8 cellular contexts compared by ENCODE assay signal in genomic region chr19:17266975-17267788, GRCh38. TPM values are rescaled to one million over a fixed set of nuclear protein-coding genes. Genes with fewer than 3 reads are reported as not detected.
DNase-seq lines count a peak whose midpoint lies in the region; ATAC-seq and TF ChIP-seq lines count a peak whose summit lies in the region.

Gene BABAM1 (plus strand): TSS chr19:17267443. CDS start chr19:17268807, 1,364 bp downstream.

- peaks cover 11% of the 10 kb centered on the region for H3F3A ChIP-seq in SK-N-SH (replicated peaks; ENCODE audit: insufficient read depth)

- CTCF ChIA-PET in SK-N-SH (lab: Yijun Ruan, JAX), result interaction anchor here (1.1 to 1.4 kb wide), 2 partner anchors 13 to 61 kb away, joined by 4 to 5 read pairs; no protein-coding TSS in a partner anchor

- no peak for TF ChIP-seq EP300 in SK-N-SH (IDR thresholded peaks at IDR 0.05; ENCODE audit: borderline replicate concordance in 1 of 2, low read depth in 1 of 2, low read length in 1 of 2)

- peak within 1 kb of the TSS; percentile 85 for H2AFZ ChIP-seq in SK-N-SH (ENCODE audit: low read depth)

- peaks cover 31% of the 10 kb centered on the region; the same call in 1 of the 2 replicates for H3K79me2 ChIP-seq in SK-N-SH (ENCODE audit: insufficient read depth)

- peaks cover 7 to 9% of the 10 kb centered on the region in 2 experiments for H3K36me3 ChIP-seq in SK-N-SH (replicated peaks in 1 of 2; ENCODE audit: control insufficient read depth in 1 of 2, insufficient read depth in 2 of 2, low read length in 1 of 2)

- POLR2A ChIA-PET in SK-N-SH (lab: Yijun Ruan, JAX), result interaction anchor here (0.6 to 2.2 kb wide), 8 partner anchors 12 to 52 kb away, joined by 3 to 14 read pairs (median 4); partner anchors contain the start of genes ANKLE1, OCEL1 and USE1

- peaks cover 0 to 6% of the 10 kb centered on the region in 2 experiments; a peak in 1 of 4 replicates for H3K4me1 ChIP-seq in SK-N-SH (ENCODE audit: control insufficient read depth in 1 of 2, insufficient read depth in 2 of 2, low read depth in 1 of 2, low read length in 1 of 2)

- peak; percentile 79 for ATAC-seq in HG02571 (IDR thresholded peaks at IDR 0.05; ENCODE audit: unreplicated experiment)

- H3K9ac ChIP-seq in SK-N-SH, result peak within 1 kb of the TSS; percentile 83

- peak within 1 kb of the TSS; percentile 76 to 77 for H3K27ac ChIP-seq in SK-N-SH (ENCODE audit: low read depth in 2 of 2, low read length in 1 of 2)

- 0% methylated on average over 25 of the region's 27 CpGs for WGBS in SK-N-SH (ENCODE audit: low lambda C conversion rate)

- peak within 1 kb of the TSS; percentile 97 for H3K4me2 ChIP-seq in SK-N-SH

- H3K27me3 ChIP-seq in SK-N-SH (ENCODE audit: insufficient read depth), result no peaks in the 10 kb centered on the region

- no peak for TF ChIP-seq RAD21 in SK-N-SH (IDR thresholded peaks at IDR 0.05; ENCODE audit: low read length)

- no peaks in the 10 kb centered on the region for H3K9me3 ChIP-seq in SK-N-SH

- no peak for TF ChIP-seq CTCF in SK-N-SH (IDR thresholded peaks at IDR 0.05)

- H3K9me2 ChIP-seq in SK-N-SH, result no peaks in the 10 kb centered on the region

- DNase-seq in GM04504 (ENCODE audit: low read depth) (peak; percentile 99), NCI-H1048 (lab: John Stamatoyannopoulos, UW) (peak; percentile 99), SK-N-SH (peak; percentile 96), germinal center (ENCODE audit: low spot score) (peak; percentile 99), non-pigmented ciliary epithelial cell (ENCODE audit: low read depth) (peak; percentile 100), superior temporal gyrus (ENCODE audit: extremely low spot score) (peak; percentile 99)
- peak; percentile 95 for DNase-seq in activated naive CD4-positive, alpha-beta T cell treated with anti-CD3 and anti-CD28 coated beads, Interleukin-2, amount 50 U/mL, for 16 hours

- peak within 1 kb of the TSS; percentile 84 to 98 for H3K4me3 ChIP-seq in SK-N-SH (ENCODE audit: low read depth in 2 of 2, low read length in 1 of 2)

- H4K20me1 ChIP-seq in SK-N-SH (ENCODE audit: insufficient read depth), result no peaks in the 10 kb centered on the region

TF ChIP-seq in SK-N-SH, 30 proteins besides CTCF, POLR2A, EP300 and RAD21 (continues in another document):
- TF ChIP-seq FOXJ3 (CRISPR knock-in tag; IDR thresholded peaks at IDR 0.05) (no peak; the same call in 1 of the 2 replicates), ELF1 (IDR thresholded peaks at IDR 0.05) (peak; percentile 76), NFIC (IDR thresholded peaks at IDR 0.05; ENCODE audit: borderline replicate concordance) (no peak), REST (IDR thresholded peaks at IDR 0.05; ENCODE audit: low read depth, low read length) (peak; percentile 57; the same call in 1 of the 2 replicates), USF1 (IDR thresholded peaks at IDR 0.05; ENCODE audit: borderline replicate concordance, low read depth) (no peak), TAF1 (IDR thresholded peaks at IDR 0.05; ENCODE audit: borderline replicate concordance, low read depth, low read length) (peak; percentile 96), POLR2AphosphoS5 (IDR thresholded peaks at IDR 0.05; ENCODE audit: low read depth, low read length) (peak; percentile 80), RXRA (IDR thresholded peaks at IDR 0.05; ENCODE audit: borderline replicate concordance, low read depth) (no peak), YY1 (IDR thresholded peaks at IDR 0.05; ENCODE audit: low read depth) (peak; percentile 98), GABPA (IDR thresholded peaks at IDR 0.05; ENCODE audit: low read depth) (peak; percentile 94), GATA2 (CRISPR knock-in tag; IDR thresholded peaks at IDR 0.05) (no peak), TEAD4 (IDR thresholded peaks at IDR 0.05; ENCODE audit: borderline replicate concordance, insufficient read depth) (no peak), EZH2phosphoT487 (IDR thresholded peaks at IDR 0.05; ENCODE audit: borderline replicate concordance, low read depth) (no peak), RFX5 (IDR thresholded peaks at IDR 0.05; ENCODE audit: low read length) (peak; percentile 92), TCF12 (IDR thresholded peaks at IDR 0.05) (peak; percentile 8; the same call in 1 of the 2 replicates), JUND (IDR thresholded peaks at IDR 0.05) (no peak), NRF1 (IDR thresholded peaks at IDR 0.05; ENCODE audit: low read depth, low read length) (peak; percentile 41; the same call in 1 of the 2 replicates), FOXM1 (IDR thresholded peaks at IDR 0.05; ENCODE audit: low read depth) (peak; percentile 56; the same call in 1 of the 2 replicates), RCOR1 (IDR thresholded peaks at IDR 0.05; ENCODE audit: low read length) (no peak), USF2 (IDR thresholded peaks at IDR 0.05; ENCODE audit: borderline replicate concordance, low read depth, low read length) (no peak), FOSL2 (IDR thresholded peaks at IDR 0.05; ENCODE audit: borderline replicate concordance, low read depth) (no peak), SMC3 (IDR thresholded peaks at IDR 0.05; ENCODE audit: low read depth, low read length) (no peak), MEF2A (IDR thresholded peaks at IDR 0.05; ENCODE audit: borderline replicate concordance, low read depth) (no peak), CHD2 (IDR thresholded peaks at IDR 0.05; ENCODE audit: low read length, partially characterized antibody) (peak; percentile 86), ZBTB33 (IDR thresholded peaks at IDR 0.05; ENCODE audit: borderline replicate concordance, low read depth) (no peak), SIN3A (IDR thresholded peaks at IDR 0.05; ENCODE audit: borderline replicate concordance, low read depth, low read length) (peak; percentile 74)

RNA-seq across cellular contexts. Expression of gene BABAM1, which starts in this region (rescaled TPM):
- 192 TPM in 2 replicates for polyA plus RNA-seq in SK-N-SH (2012; rRNA removed)
- 112 and 137 TPM in 2 replicates for polyA plus RNA-seq in SK-N-SH (2012; cell fraction: cytosol; rRNA removed)
- polyA plus RNA-seq in SK-N-SH (2012; cell fraction: nucleus; rRNA removed), result 286 and 348 TPM in 2 replicates

Comparison
In these comparisons a context has a peak if more than half of its experiments do, and no peak if none do; other contexts are left out.
1. Peak in every context shown above with its lines: DNase-seq, ATAC-seq, H3K4me3 ChIP-seq and H3K27ac ChIP-seq.